ENCODE assay signal across 1 cellular context in genomic region chr2:9333591-9334171, GRCh38.
TF ChIP-seq lines count a peak whose summit lies in the region.

No MANE protein-coding gene starts in this region.

TF ChIP-seq in HEK293, 187 proteins besides CTCF, POLR2A, EP300 and RAD21 (continued from another document):
- TF ChIP-seq, protein P1, sequence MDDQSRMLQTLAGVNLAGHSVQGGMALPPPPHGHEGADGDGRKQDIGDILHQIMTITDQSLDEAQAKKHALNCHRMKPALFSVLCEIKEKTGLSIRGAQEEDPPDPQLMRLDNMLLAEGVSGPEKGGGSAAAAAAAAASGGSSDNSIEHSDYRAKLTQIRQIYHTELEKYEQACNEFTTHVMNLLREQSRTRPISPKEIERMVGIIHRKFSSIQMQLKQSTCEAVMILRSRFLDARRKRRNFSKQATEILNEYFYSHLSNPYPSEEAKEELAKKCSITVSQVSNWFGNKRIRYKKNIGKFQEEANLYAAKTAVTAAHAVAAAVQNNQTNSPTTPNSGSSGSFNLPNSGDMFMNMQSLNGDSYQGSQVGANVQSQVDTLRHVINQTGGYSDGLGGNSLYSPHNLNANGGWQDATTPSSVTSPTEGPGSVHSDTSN (CRISPR knock-in tag; IDR thresholded peaks at IDR 0.05) = no peak
- TF ChIP-seq ZNF555 (tag by site-specific recombination; conservative IDR thresholded peaks at IDR 0.05) = no peak
